ENCODE assay signal across 1 cellular context in genomic region chr20:53829706-53830521, GRCh38.
A peak's percentile ranks its signal among the peaks of the same experiment; 100 is the strongest.
TF ChIP-seq lines count a peak whose summit lies in the region.

No MANE protein-coding gene starts in this region.

TF ChIP-seq in K562, 482 proteins besides CTCF, POLR2A, EP300 and RAD21 (continued from another document and continues in another):
- TF ChIP-seq ZNF592 (IDR thresholded peaks at IDR 0.05) (peak; percentile 54), NFRKB (IDR thresholded peaks at IDR 0.05; ENCODE audit: low read depth) (peak; percentile 12; the same call in 1 of the 2 replicates), FOS (IDR thresholded peaks at IDR 0.05; ENCODE audit: extremely low read depth, insufficient read length) (no peak), ZKSCAN8 (CRISPR knock-in tag; IDR thresholded peaks at IDR 0.05) (0 out of 2 replicates have a peak, but pooled peaks have one; percentile 25), ZBTB11 (CRISPR knock-in tag; IDR thresholded peaks at IDR 0.05) (peak in 1 of 3 experiments; percentile 87; a peak in 2 of 6 replicates), ERF (CRISPR knock-in tag; IDR thresholded peaks at IDR 0.05) (no peak), NCOA1 (IDR thresholded peaks at IDR 0.05; ENCODE audit: low read depth) (no peak), PCBP1 (IDR thresholded peaks at IDR 0.05; ENCODE audit: low read depth, low read length, poor library complexity, severe bottlenecking) (no peak), CHAMP1 (IDR thresholded peaks at IDR 0.05) (0 out of 2 replicates have a peak, but pooled peaks have one; percentile 6), STAG1 (CRISPR knock-in tag; IDR thresholded peaks at IDR 0.05; ENCODE audit: borderline replicate concordance) (no peak), HOMEZ (CRISPR knock-in tag; IDR thresholded peaks at IDR 0.05) (no peak), HMBOX1 (IDR thresholded peaks at IDR 0.05) (no peak), KAT7 (CRISPR knock-in tag; IDR thresholded peaks at IDR 0.05; ENCODE audit: borderline replicate concordance) (no peak), NFE2L1 (tag; IDR thresholded peaks at IDR 0.05; ENCODE audit: borderline replicate concordance, low read depth) (no peak), RREB1 (CRISPR knock-in tag; IDR thresholded peaks at IDR 0.05) (no peak), POLR2H (tag; IDR thresholded peaks at IDR 0.05; ENCODE audit: low read depth) (peak; percentile 55), OTX1 (CRISPR knock-in tag; IDR thresholded peaks at IDR 0.05) (no peak), ETS2 (tag; IDR thresholded peaks at IDR 0.05; ENCODE audit: borderline replicate concordance, poor library complexity, severe bottlenecking) (no peak), MBD1 (CRISPR knock-in tag; IDR thresholded peaks at IDR 0.05) (no peak), RERE (CRISPR knock-in tag; IDR thresholded peaks at IDR 0.05; ENCODE audit: borderline replicate concordance) (no peak), TFAM (CRISPR knock-in tag; conservative IDR thresholded peaks at IDR 0.05) (no peak)
